9 cellular contexts compared by ENCODE assay signal in genomic region chr20:19688031-19688806, GRCh38.
DNase-seq lines count a peak whose midpoint lies in the region; ATAC-seq, FAIRE-seq and TF ChIP-seq lines count a peak whose summit lies in the region.
"Had no signal": no experiment of that assay in that cellular context is flagged by ENCODE, and none has a peak within 500 bp of the region (broad histone marks: within the 10 kb centered on the region; RNA-seq: fewer than 3 reads in every experiment).

No MANE protein-coding gene starts in this region.

- H3K79me2 ChIP-seq in HepG2 (ENCODE audit: insufficient read depth, low read length) = no peaks in the 10 kb centered on the region

- H3K9me3 ChIP-seq in HepG2 (ENCODE audit: low read length) = 0 out of 2 replicates have a peak, but pooled peaks cover 4% of the 10 kb centered on the region
- H3K9me3 ChIP-seq in uterus = no peaks in the 10 kb centered on the region

- H3K27ac ChIP-seq in HepG2 (ENCODE audit: extremely low read length, insufficient read depth, low read length) (no peak overlapping the region), uterus (peak overlapping the region; percentile 17 to 41)

- no peak for TF ChIP-seq EP300 in HepG2 (IDR thresholded peaks at IDR 0.05; ENCODE audit: low read depth in 2 of 2, low read length in 2 of 2)
- TF ChIP-seq EP300 in HepG2 (CRISPR knock-in tag; IDR thresholded peaks at IDR 0.05; ENCODE audit: borderline replicate concordance) = no peak

- POLR2A ChIA-PET in HepG2 (lab: Yijun Ruan, JAX) = no interaction called here

- H3K27me3 ChIP-seq in HepG2 (ENCODE audit: control insufficient read depth in 1 of 2, insufficient read depth in 2 of 2, low read length in 2 of 2) (peaks cover 0 to 10% of the 10 kb centered on the region in 2 experiments; a peak in 1 of 5 replicates), uterus (no peaks in the 10 kb centered on the region)

- ATAC-seq in HepG2 (peak; percentile 96), GM18909 (IDR thresholded peaks at IDR 0.05; ENCODE audit: poor library complexity, unreplicated experiment) (no peak)

- H3K36me3 ChIP-seq in HepG2 (replicated peaks in 1 of 2; ENCODE audit: control insufficient read depth in 1 of 2, insufficient read depth in 2 of 2, low read length in 2 of 2) (no peaks in the 10 kb centered on the region), uterus (no peaks in the 10 kb centered on the region)

- 14% methylated on average over 13 of the region's 13 CpGs for WGBS in HepG2 (ENCODE audit: low lambda C conversion rate)

- intact Hi-C loops in HepG2 (cut with micrococcal nuclease; ENCODE audit: unreplicated experiment) = loop anchor here (1.0 to 2.0 kb wide), 3 partner anchors 114 to 307 kb away; no protein-coding TSS in a partner anchor
- intact Hi-C loops in uterus (cut with DNase I; ENCODE audit: low total_unique reads) = no loop called here

- CTCF ChIA-PET in HepG2 (lab: Yijun Ruan, JAX; ENCODE audit: low intra/inter-chr PET ratio, low total read pairs) = interaction anchor here (3.9 kb wide), 1 partner anchor 114 kb away, joined by 35 read pairs; no protein-coding TSS in a partner anchor

- H3K4me2 ChIP-seq in HepG2 (ENCODE audit: low read depth, low read length) = peak overlapping the region; percentile 20; the same call in 1 of the 2 replicates

- H3K4me3 ChIP-seq in HepG2 (replicated peaks in 1 of 3; ENCODE audit: insufficient read depth in 1 of 3, low read depth in 2 of 3, low read length in 3 of 3) (no peak overlapping the region), uterus (no peak overlapping the region)

- TF ChIP-seq CTCF in HepG2 (CRISPR knock-in tag; IDR thresholded peaks at IDR 0.05) (peak; percentile 76), uterus (IDR thresholded peaks at IDR 0.05) (peak; percentile 28 to 48 (median 44))

- H3K4me1 ChIP-seq in HepG2 (ENCODE audit: insufficient read depth, low read length) = no peaks in the 10 kb centered on the region
- H3K4me1 ChIP-seq in uterus = no peaks in the 10 kb centered on the region

- TF ChIP-seq POLR2A in HepG2 (IDR thresholded peaks at IDR 0.05; ENCODE audit: insufficient read depth in 1 of 2, low read depth in 2 of 2, low read length in 2 of 2) (no peak), uterus (IDR thresholded peaks at IDR 0.05) (no peak)

- H4K20me1 ChIP-seq in HepG2 (ENCODE audit: insufficient read depth, low read length) = no peaks in the 10 kb centered on the region

- H3K9ac ChIP-seq in HepG2 (ENCODE audit: insufficient read depth, low read depth, low read length) = no peak overlapping the region

- DNase-seq in DMS153 treated with DMSO at 0.1 percent for 48 hours (lab: John Stamatoyannopoulos, UW; ENCODE audit: unreplicated experiment) (peak; percentile 20), DMS153 (lab: John Stamatoyannopoulos, UW) (no peak), NCI-H446 treated with DMSO at 0.1 percent for 48 hours (lab: John Stamatoyannopoulos, UW) (peak; percentile 62), dedifferentiated amniotic fluid mesenchymal stem cell (ENCODE audit: extremely low spot score) (peak; percentile 81), HepG2 (ENCODE audit: low spot score) (peak; percentile 63), uterus (peak; percentile 57 to 65)
- no peak for DNase-seq in activated naive CD4-positive, alpha-beta T cell treated with anti-CD3 and anti-CD28 coated beads, Interleukin-2, amount 50 U/mL, for 16 hours

- TF ChIP-seq RAD21 in HepG2 (CRISPR knock-in tag; IDR thresholded peaks at IDR 0.05) = 0 out of 2 replicates have a peak, but pooled peaks have one; percentile 40

- FAIRE-seq in HepG2 (lab: Jason Lieb, UNC) = no peak
- FAIRE-seq: A204.1 had no signal

- no TSS peak for BruUV-seq in HepG2 (replicated peaks; lab: Mats Ljungman, UMichigan)

- in situ Hi-C loops in HepG2 (cut with HindIII; ENCODE audit: extremely low pct_ligation_motif_present, low pct_unique_long_range_greater_than_20kb) = no loop called here

- H2AFZ ChIP-seq in HepG2 (ENCODE audit: low read length) = no peak overlapping the region

TF ChIP-seq in HepG2, 621 proteins besides CTCF, POLR2A, EP300 and RAD21 (continues in another document):
- TF ChIP-seq MNT (IDR thresholded peaks at IDR 0.05) = no peak
- no peak for TF ChIP-seq HMG20B (CRISPR knock-in tag; conservative IDR thresholded peaks at IDR 0.05)
- no peak for TF ChIP-seq U2AF2 (IDR thresholded peaks at IDR 0.05; ENCODE audit: low read depth, low read length)
- TF ChIP-seq HMGXB4 (CRISPR knock-in tag; IDR thresholded peaks at IDR 0.05; ENCODE audit: borderline replicate concordance in 1 of 2, low read depth in 1 of 2) = no peak
- peak; percentile 44; the same call in 1 of the 2 replicates for TF ChIP-seq ZMYM4 (CRISPR knock-in tag; IDR thresholded peaks at IDR 0.05)
- 0 out of 2 replicates have a peak, but pooled peaks have one; percentile 43 for TF ChIP-seq ZNF44 (CRISPR knock-in tag; IDR thresholded peaks at IDR 0.05)
- TF ChIP-seq FLYWCH1 (CRISPR knock-in tag; IDR thresholded peaks at IDR 0.05) = no peak
- no peak for TF ChIP-seq CREBL2 (CRISPR knock-in tag; IDR thresholded peaks at IDR 0.05; ENCODE audit: borderline replicate concordance)
- TF ChIP-seq ETV5 (CRISPR knock-in tag; IDR thresholded peaks at IDR 0.05; ENCODE audit: borderline replicate concordance) = peak; percentile 73; the same call in 1 of the 2 replicates
- no peak for TF ChIP-seq ZNF781 (CRISPR knock-in tag; IDR thresholded peaks at IDR 0.05; ENCODE audit: borderline replicate concordance, not compliant biosample characterization)
- no peak for TF ChIP-seq NFE2L1 (CRISPR knock-in tag; IDR thresholded peaks at IDR 0.05; ENCODE audit: borderline replicate concordance)
- TF ChIP-seq BRF2 (CRISPR knock-in tag; IDR thresholded peaks at IDR 0.05) = no peak
- TF ChIP-seq SMC3 (IDR thresholded peaks at IDR 0.05; ENCODE audit: low read length) = peak; percentile 59; the same call in 1 of the 2 replicates
- no peak for TF ChIP-seq RFX3 (CRISPR knock-in tag; IDR thresholded peaks at IDR 0.05)
- TF ChIP-seq HNF4A (CRISPR knock-in tag; IDR thresholded peaks at IDR 0.05) = no peak
- TF ChIP-seq HES4 (CRISPR knock-in tag; IDR thresholded peaks at IDR 0.05; ENCODE audit: borderline replicate concordance) = no peak
- no peak for TF ChIP-seq ZNF512B (CRISPR knock-in tag; IDR thresholded peaks at IDR 0.05; ENCODE audit: borderline replicate concordance)
- TF ChIP-seq CENPT (CRISPR knock-in tag; IDR thresholded peaks at IDR 0.05; ENCODE audit: low read depth) = no peak

Comparison
In these comparisons a context has a peak if more than half of its experiments do, and no peak if none do; other contexts are left out.
1. DNase-seq: peak in DMS153 treated with DMSO at 0.1 percent for 48 hours (single experiment), NCI-H446 treated with DMSO at 0.1 percent for 48 hours (single experiment), dedifferentiated amniotic fluid mesenchymal stem cell (single experiment), HepG2 (single experiment) and uterus (2 of 2); none in DMS153 (single experiment) and activated naive CD4-positive, alpha-beta T cell treated with anti-CD3 and anti-CD28 coated beads, Interleukin-2, amount 50 U/mL, for 16 hours (single experiment).